In the genomic region with DNA sequence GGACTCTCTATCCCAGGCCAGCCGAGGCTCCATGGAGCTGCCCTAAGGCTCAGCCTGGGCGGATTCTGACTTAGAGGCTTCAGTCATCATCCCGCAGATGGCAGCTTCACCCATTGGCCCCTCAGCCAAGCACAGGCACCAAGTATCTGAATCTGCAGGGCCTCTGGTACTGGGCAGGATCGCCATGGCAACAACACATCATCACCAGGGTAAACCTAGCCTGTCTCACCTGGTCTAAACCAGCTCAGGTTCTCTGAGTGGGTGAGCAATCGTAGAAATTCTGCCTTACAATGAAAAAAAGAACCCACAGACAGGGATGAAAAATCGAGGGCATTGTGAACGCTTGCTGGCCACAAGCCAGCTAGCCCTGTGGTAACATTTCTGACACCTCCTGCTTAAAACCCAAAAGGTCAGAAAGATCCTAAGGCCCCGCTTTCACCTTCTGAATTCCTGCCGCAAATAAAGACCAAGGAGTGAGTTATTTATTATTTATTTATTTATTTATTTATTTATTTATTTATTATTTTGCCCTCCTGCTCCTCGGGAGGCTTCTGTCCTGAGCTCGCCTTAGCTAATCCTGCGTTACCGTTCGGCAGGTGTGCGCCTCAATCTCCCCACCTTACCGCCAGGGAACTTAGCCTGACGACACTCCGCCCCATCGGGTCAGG, we compare ENCODE assay signal across 9 cellular contexts. TPM values are rescaled to one million over a fixed set of nuclear protein-coding genes. Genes with fewer than 3 reads are reported as not detected.
DNase-seq lines count a peak whose midpoint lies in the region; ATAC-seq, FAIRE-seq and TF ChIP-seq lines count a peak whose summit lies in the region.
"Had no signal": no experiment of that assay in that cellular context is flagged by ENCODE, and none has a peak within 500 bp of the region (broad histone marks: within the 10 kb centered on the region; RNA-seq: fewer than 3 reads in every experiment).

No MANE protein-coding gene starts in this region.

- FAIRE-seq in H54 (lab: Jason Lieb, UNC): no peak
- FAIRE-seq in GM12878 (lab: Jason Lieb, UNC): no peak

- H3K36me3 ChIP-seq in Panc1 (ENCODE audit: control insufficient read depth, insufficient read depth, low read length) (no peaks in the 10 kb centered on the region), GM12878 (ENCODE audit: control insufficient read depth in 2 of 2, insufficient read depth in 2 of 2, low read length in 1 of 2) (no peaks in the 10 kb centered on the region), osteoblast (ENCODE audit: insufficient read depth, low read length) (no peaks in the 10 kb centered on the region)

- SMC1A ChIA-PET in GM12878 (lab: Charles Lee; ENCODE audit: uncharacterized antibody, unreplicated experiment): interaction anchor here (0.6 to 15.3 kb wide), 11 partner anchors 8 to 115 kb away, joined by 3 to 305 read pairs (median 4); no protein-coding TSS in a partner anchor

- intact Hi-C loops in Panc1 (cut with micrococcal nuclease; ENCODE audit: unreplicated experiment): loop anchor here (2.0 kb wide), 1 partner anchor 115 kb away; no protein-coding TSS in a partner anchor
- intact Hi-C loops in GM12878 (cut with micrococcal nuclease; ENCODE audit: unreplicated experiment): loop anchor here (1.0 to 5.0 kb wide), 3 partner anchors 22 to 115 kb away; no protein-coding TSS in a partner anchor

- TF ChIP-seq POLR2A in H54 (IDR thresholded peaks at IDR 0.05; ENCODE audit: low read depth, low read length): no peak
- no peak for TF ChIP-seq POLR2A in GM12878 (IDR thresholded peaks at IDR 0.05; ENCODE audit: low read depth, low read length)

- POLR2A ChIA-PET in Panc1 (lab: Charles Lee): interaction anchor here (0.6 kb wide), 1 partner anchor 116 kb away, joined by 4 read pairs; no protein-coding TSS in a partner anchor
- POLR2A ChIA-PET in GM12878 (lab: Charles Lee): interaction anchor here (1.1 to 1.2 kb wide), 2 partner anchors 9 to 16 kb away, joined by 3 read pairs; no protein-coding TSS in a partner anchor

- H3K9me3 ChIP-seq in Panc1 (ENCODE audit: control insufficient read depth, insufficient read depth, low read depth, low read length): no peaks in the 10 kb centered on the region
- H3K9me3 ChIP-seq in GM12878 (replicated peaks; ENCODE audit: control insufficient read depth, insufficient read depth, low read length): no peaks in the 10 kb centered on the region
- no peaks in the 10 kb centered on the region for H3K9me3 ChIP-seq in osteoblast (ENCODE audit: low read depth, low read length)

- H3K4me3 ChIP-seq in Panc1 (ENCODE audit: low read depth in 2 of 2, low read length in 2 of 2) (no peak overlapping the region), GM12878 (no peak overlapping the region), osteoblast (ENCODE audit: insufficient read depth, low read length) (no peak overlapping the region)

- H3K27ac ChIP-seq in Panc1 (ENCODE audit: low read length) (no peak overlapping the region), GM12878 (ENCODE audit: control insufficient read depth, insufficient read depth) (no peak overlapping the region), osteoblast (ENCODE audit: low read depth, low read length) (no peak overlapping the region)
- H3K27ac ChIP-seq: dorsolateral prefrontal cortex had no signal

- CTCF ChIA-PET in Panc1 (lab: Charles Lee) (interaction anchor here (1.3 kb wide), 1 partner anchor 115 kb away, joined by 11 read pairs; no protein-coding TSS in a partner anchor), GM12878 (lab: Yijun Ruan, JAX) (interaction anchor here (0.6 to 22.5 kb wide), 24 partner anchors 8 to 360 kb away, joined by 3 to 549 read pairs (median 4); partner anchors contain the start of genes CEACAM21 and DMAC2)

- DNase-seq in H54 (ENCODE audit: insufficient read length, low spot score) (peak; percentile 21), Panc1 (ENCODE audit: low read depth, low spot score) (no peak), GM12878 (ENCODE audit: low read depth, low spot score) (no peak), osteoblast (ENCODE audit: insufficient read length, low spot score, missing footprints) (peak; percentile 32), HCEC 1CT (no peak), occipital lobe (lab: John Stamatoyannopoulos, UW) (no peak)

- BruUV-seq in Panc1 (replicated peaks; lab: Mats Ljungman, UMichigan) (no TSS peak), GM12878 (replicated peaks; lab: Mats Ljungman, UMichigan) (no TSS peak)

- H3K27me3 ChIP-seq in Panc1 (ENCODE audit: control insufficient read depth, insufficient read depth, low read length) (peaks cover 9% of the 10 kb centered on the region), GM12878 (replicated peaks in 1 of 2; ENCODE audit: control insufficient read depth in 2 of 2, insufficient read depth in 2 of 2, low read length in 1 of 2) (no peaks in the 10 kb centered on the region), osteoblast (ENCODE audit: insufficient read depth, low read length) (peaks cover 48% of the 10 kb centered on the region)

- 16% methylated on average over 19 of the region's 19 CpGs for WGBS in GM12878 (ENCODE audit: insufficient coverage, insufficient replicate concordance, low lambda C conversion rate, missing lambda C conversion rate)

- TF ChIP-seq EP300 in GM12878 (IDR thresholded peaks at IDR 0.05; ENCODE audit: borderline replicate concordance in 1 of 2, control insufficient read depth in 1 of 2, low read depth in 2 of 2, low read length in 2 of 2): no peak

- H4K20me1 ChIP-seq in GM12878 (ENCODE audit: control insufficient read depth, insufficient read depth): no peaks in the 10 kb centered on the region
- H4K20me1 ChIP-seq in osteoblast (ENCODE audit: insufficient read depth, low read length): no peaks in the 10 kb centered on the region

- TF ChIP-seq RAD21 in GM12878 (IDR thresholded peaks at IDR 0.05; ENCODE audit: insufficient read depth, low read depth, low read length): no peak

- in situ Hi-C loops in Panc1 (cut with HindIII; ENCODE audit: low pct_unique_long_range_greater_than_20kb, low sequenced_read_pairs) (no loop called here), GM12878 (cut with MboI) (no loop called here)

- RAD21 ChIA-PET in GM12878 (lab: Charles Lee; ENCODE audit: unreplicated experiment): interaction anchor here (0.6 to 4.4 kb wide), 12 partner anchors 9 to 360 kb away, joined by 3 to 20 read pairs (median 6); partner anchors contain the start of gene CEACAM21

- H2AFZ ChIP-seq in GM12878 (ENCODE audit: control insufficient read depth, low read depth, low read length): no peak overlapping the region
- H2AFZ ChIP-seq in osteoblast (ENCODE audit: low read length): no peak overlapping the region

- TF ChIP-seq CTCF in Panc1 (IDR thresholded peaks at IDR 0.05) (no peak), GM12878 (IDR thresholded peaks at IDR 0.05 in 2 of 3, conservative IDR thresholded peaks at IDR 0.05 in 1 of 3; ENCODE audit: control insufficient read depth in 2 of 3, extremely low read depth in 1 of 3, insufficient read depth in 1 of 3, low read depth in 3 of 3, low read length in 3 of 3) (no peak), osteoblast (IDR thresholded peaks at IDR 0.05; ENCODE audit: extremely low read depth, low read depth, low read length) (no peak)

- no peak overlapping the region for H3K9ac ChIP-seq in GM12878 (ENCODE audit: control insufficient read depth, insufficient read depth, low read length)

- H3K4me1 ChIP-seq in Panc1 (ENCODE audit: control insufficient read depth, insufficient read depth, low read length): no peaks in the 10 kb centered on the region
- peaks cover 17% of the 10 kb centered on the region for H3K4me1 ChIP-seq in GM12878 (ENCODE audit: control insufficient read depth, insufficient read depth, low read length)
- no peaks in the 10 kb centered on the region for H3K4me1 ChIP-seq in osteoblast (ENCODE audit: insufficient read depth, low read length)

- ATAC-seq in Panc1 (peak; percentile 80), GM12878 (peak; percentile 29), HG02623 (IDR thresholded peaks at IDR 0.05; ENCODE audit: unreplicated experiment) (no peak), GM18511 (IDR thresholded peaks at IDR 0.05; ENCODE audit: unreplicated experiment) (no peak)

- H3K4me2 ChIP-seq in GM12878 (ENCODE audit: control insufficient read depth, insufficient read depth) (peak overlapping the region; percentile 41), osteoblast (ENCODE audit: insufficient read depth, low read length) (no peak overlapping the region)

- no peaks in the 10 kb centered on the region for H3K79me2 ChIP-seq in GM12878 (ENCODE audit: control insufficient read depth, insufficient read depth, low read length)
- no peaks in the 10 kb centered on the region for H3K79me2 ChIP-seq in osteoblast (ENCODE audit: insufficient read depth, low read length)

TF ChIP-seq in GM12878, 131 proteins besides CTCF, POLR2A, EP300 and RAD21 (continues in another document):
- TF ChIP-seq CBFB (IDR thresholded peaks at IDR 0.05; ENCODE audit: low read depth): no peak

RNA-seq across cellular contexts. Expression of gene CEACAM21, which starts 12.0 kb away (rescaled TPM):
- total RNA-seq in Panc1 (2021; ENCODE audit: unreplicated experiment): not detected
- not detected for polyA plus RNA-seq in Panc1 (2012; ENCODE audit: insufficient read length)
- total RNA-seq in GM12878 (2013; cell fraction: nucleolus; rRNA removed): 11.6 and 13.1 TPM in 2 replicates
- total RNA-seq in GM12878 (2014; rRNA removed): 4.6 and 7.0 TPM in 2 replicates
- total RNA-seq in GM12878 (2014; rRNA removed; fragmentation: Illumina TruSeq; extraction: Trizol): 5.4 and 7.2 TPM in 2 replicates
- total RNA-seq in GM12878 (2021): 13.5 and 13.6 TPM in 2 replicates
- 5.9 TPM for polyA plus RNA-seq in GM12878 (2011; ENCODE audit: low read depth)
- polyA plus RNA-seq in GM12878 (2011; rRNA removed): 1.4 and 2.7 TPM in 2 replicates
- 5.0 and 5.7 TPM in 2 replicates for polyA plus RNA-seq in GM12878 (2011; cell fraction: cytosol; rRNA removed)
- polyA plus RNA-seq in GM12878 (2011; cell fraction: nucleus; rRNA removed): 6.1 and 7.6 TPM in 2 replicates
- polyA plus RNA-seq in GM12878 (2012): 21.6 and 37.4 TPM in 2 replicates
- polyA plus RNA-seq in GM12878 (2014; fragmentation: Illumina TruSeq; extraction: Trizol): 5.0 and 9.0 TPM in 2 replicates
- 1 to 10 TPM in 1 of 2 experiments, under 1 TPM in 1; 0.87 to 1.0 TPM for polyA plus RNA-seq in GM12878 (2014; fragmentation: Nextera tagmentation; extraction: Ambion mirVana)
- polyA plus RNA-seq in GM12878 (2014; rRNA removed): 10.0 and 12.4 TPM in 2 replicates
- 10 to 100 TPM; 12.1 to 12.5 TPM for polyA plus RNA-seq in GM12878 (2016; fragmentation: Nextera tagmentation; extraction: Ambion mirVana)
- 1.5 and 5.0 TPM in 2 replicates for polyA minus RNA-seq in GM12878 (2011; rRNA and poly(A)+ RNA removed)
- 3.2 TPM in 1 of 2 replicates, not detected in the other for polyA minus RNA-seq in GM12878 (2011; cell fraction: cytosol; rRNA and poly(A)+ RNA removed)
- 1.7 and 2.0 TPM in 2 replicates for polyA minus RNA-seq in GM12878 (2011; cell fraction: nucleus; rRNA and poly(A)+ RNA removed)
- not detected in 2 replicates for total RNA-seq in osteoblast
- total RNA-seq in occipital lobe: 1.6 TPM

Comparison
In these comparisons a context has a peak if more than half of its experiments do, and no peak if none do; other contexts are left out.
1. DNase-seq: peak in H54 (single experiment) and osteoblast (single experiment); none in Panc1 (single experiment), GM12878 (single experiment), HCEC 1CT (single experiment) and occipital lobe (single experiment).
2. ATAC-seq: peak in Panc1 (single experiment) and GM12878 (single experiment); none in HG02623 (single experiment) and GM18511 (single experiment).